ENCODE assay signal across 18 cellular contexts in genomic region chr3:147653309-147653923, GRCh38.
DNase-seq lines count a peak whose midpoint lies in the region; ATAC-seq and TF ChIP-seq lines count a peak whose summit lies in the region.
"Had no signal": no experiment of that assay in that cellular context is flagged by ENCODE, and none has a peak within 500 bp of the region (broad histone marks: within the 10 kb centered on the region; RNA-seq: fewer than 3 reads in every experiment).

No MANE protein-coding gene starts in this region.

- no peaks in the 10 kb centered on the region for H3K79me2 ChIP-seq in ACC112 (ENCODE audit: control insufficient read depth, insufficient read depth, low read length, unreplicated experiment)

- TF ChIP-seq CTCF in WTC11 (IDR thresholded peaks at IDR 0.05) (no peak), GM20000 (IDR thresholded peaks at IDR 0.05; ENCODE audit: extremely low read depth, missing control alignments) (no peak)

- DNase-seq in GM03348 (ENCODE audit: low spot score): peak; percentile 7
- no peak for DNase-seq in WTC11 (ENCODE audit: low spot score)
- no peak for DNase-seq in right cardiac atrium
- DNase-seq in NCI-H1092 (lab: John Stamatoyannopoulos, UW): no peak
- DNase-seq in GM20000 (ENCODE audit: low spot score): no peak
- no peak for DNase-seq in stimulated activated naive B cell treated with anti-CD40 and anti-IgM and Interleukin-4, amounts not matched to agents 10 μg/mL and 1 μg/mL and 100 μg/mL, for 72 hours
- DNase-seq in natural killer cell treated with Interleukin-12 subunit alpha and Interleukin-12 subunit beta and Interleukin-15 and Interleukin-18, amount 100 ng/mL, for 72 hours (ENCODE audit: low spot score): no peak
- DNase-seq: ACHN; CD4-positive, CD25-positive, alpha-beta regulatory T cell; DMS53; NCI-H1417; NCI-H2029; NCI-H2171 treated with DMSO at 0.1 percent for 48 hours; NCI-H774; Peyer's patch; SHP77 treated with DMSO at 0.1 percent for 48 hours had no signal

- no peaks in the 10 kb centered on the region for H3K9me3 ChIP-seq in right cardiac atrium (ENCODE audit: control insufficient read depth, low read length)
- H3K9me3 ChIP-seq: Peyer's patch had no signal

- ATAC-seq in WTC11: peak; percentile 67
- no peak for ATAC-seq in right cardiac atrium
- ATAC-seq in stimulated activated naive B cell treated with anti-CD40 and anti-IgM and Interleukin-4, amounts not matched to agents 10 μg/mL and 1 μg/mL and 100 μg/mL, for 72 hours (replicated peaks): no peak
- no peak for ATAC-seq in natural killer cell treated with Interleukin-12 subunit alpha and Interleukin-12 subunit beta and Interleukin-15 and Interleukin-18, amount 100 ng/mL, for 72 hours
- ATAC-seq: HepG2 had no signal

- CTCF ChIA-PET in WTC11 (lab: Charles Lee): no interaction called here

- no peak overlapping the region for H3K27ac Mint-ChIP-seq in WTC11
- H3K27ac Mint-ChIP-seq in stimulated activated naive B cell treated with anti-CD40 and anti-IgM and Interleukin-4, amounts not matched to agents 10 μg/mL and 1 μg/mL and 100 μg/mL, for 72 hours: no peak overlapping the region
- no peak overlapping the region for H3K27ac Mint-ChIP-seq in natural killer cell treated with Interleukin-12 subunit alpha and Interleukin-12 subunit beta and Interleukin-15 and Interleukin-18, amount 100 ng/mL, for 72 hours

- H3K27me3 ChIP-seq in ACC112 (ENCODE audit: insufficient read depth, low read length) (no peaks in the 10 kb centered on the region), right cardiac atrium (ENCODE audit: control insufficient read depth, insufficient read depth) (no peaks in the 10 kb centered on the region)
- H3K27me3 ChIP-seq: Peyer's patch had no signal

- H3K4me3 ChIP-seq in ACC112 (ENCODE audit: low read depth, low read length) (peak overlapping the region; percentile 60), right cardiac atrium (ENCODE audit: low read length) (no peak overlapping the region)
- H3K4me3 ChIP-seq: Peyer's patch had no signal

- H3K4me3 Mint-ChIP-seq in WTC11: no peak overlapping the region
- no peak overlapping the region for H3K4me3 Mint-ChIP-seq in stimulated activated naive B cell treated with anti-CD40 and anti-IgM and Interleukin-4, amounts not matched to agents 10 μg/mL and 1 μg/mL and 100 μg/mL, for 72 hours
- no peak overlapping the region for H3K4me3 Mint-ChIP-seq in natural killer cell treated with Interleukin-12 subunit alpha and Interleukin-12 subunit beta and Interleukin-15 and Interleukin-18, amount 100 ng/mL, for 72 hours
- H3K4me3 Mint-ChIP-seq: CD4-positive, CD25-positive, alpha-beta regulatory T cell had no signal

- intact Hi-C loops in right cardiac atrium (cut with DNase I): no loop called here

- peak overlapping the region; percentile 73 for H2AFZ ChIP-seq in ACC112 (ENCODE audit: low read length, unreplicated experiment)

- no peaks in the 10 kb centered on the region for H3K36me3 ChIP-seq in ACC112 (ENCODE audit: insufficient read depth, low read length)
- H3K36me3 ChIP-seq: Peyer's patch had no signal

- POLR2A ChIA-PET in WTC11 (lab: Charles Lee): no interaction called here

- H3K36me3 Mint-ChIP-seq in WTC11: no peaks in the 10 kb centered on the region
- no peaks in the 10 kb centered on the region for H3K36me3 Mint-ChIP-seq in stimulated activated naive B cell treated with anti-CD40 and anti-IgM and Interleukin-4, amounts not matched to agents 10 μg/mL and 1 μg/mL and 100 μg/mL, for 72 hours
- no peaks in the 10 kb centered on the region for H3K36me3 Mint-ChIP-seq in natural killer cell treated with Interleukin-12 subunit alpha and Interleukin-12 subunit beta and Interleukin-15 and Interleukin-18, amount 100 ng/mL, for 72 hours
- H3K36me3 Mint-ChIP-seq: CD4-positive, CD25-positive, alpha-beta regulatory T cell had no signal

- peaks cover 2% of the 10 kb centered on the region for H3K4me1 Mint-ChIP-seq in WTC11
- no peaks in the 10 kb centered on the region for H3K4me1 Mint-ChIP-seq in stimulated activated naive B cell treated with anti-CD40 and anti-IgM and Interleukin-4, amounts not matched to agents 10 μg/mL and 1 μg/mL and 100 μg/mL, for 72 hours
- H3K4me1 Mint-ChIP-seq in natural killer cell treated with Interleukin-12 subunit alpha and Interleukin-12 subunit beta and Interleukin-15 and Interleukin-18, amount 100 ng/mL, for 72 hours (ENCODE audit: low read depth in 2 of 2): no peaks in the 10 kb centered on the region
- H3K4me1 Mint-ChIP-seq: CD4-positive, CD25-positive, alpha-beta regulatory T cell had no signal

- H3K27ac ChIP-seq in ACC112 (ENCODE audit: low read depth, low read length) (peak overlapping the region; percentile 42), right cardiac atrium (ENCODE audit: low read length) (peak overlapping the region; percentile 35)
- H3K27ac ChIP-seq: Peyer's patch had no signal

- peaks cover 7% of the 10 kb centered on the region; the same call in 1 of the 2 replicates for H3K9me3 Mint-ChIP-seq in WTC11
- H3K9me3 Mint-ChIP-seq in stimulated activated naive B cell treated with anti-CD40 and anti-IgM and Interleukin-4, amounts not matched to agents 10 μg/mL and 1 μg/mL and 100 μg/mL, for 72 hours: no peaks in the 10 kb centered on the region
- H3K9me3 Mint-ChIP-seq in natural killer cell treated with Interleukin-12 subunit alpha and Interleukin-12 subunit beta and Interleukin-15 and Interleukin-18, amount 100 ng/mL, for 72 hours: peaks cover 3% of the 10 kb centered on the region

- 61% methylated on average over 1 of the region's 1 CpG for WGBS in right cardiac atrium

- H3K27me3 Mint-ChIP-seq in WTC11 (ENCODE audit: low read depth): no peaks in the 10 kb centered on the region
- H3K27me3 Mint-ChIP-seq in stimulated activated naive B cell treated with anti-CD40 and anti-IgM and Interleukin-4, amounts not matched to agents 10 μg/mL and 1 μg/mL and 100 μg/mL, for 72 hours: no peaks in the 10 kb centered on the region
- no peaks in the 10 kb centered on the region for H3K27me3 Mint-ChIP-seq in natural killer cell treated with Interleukin-12 subunit alpha and Interleukin-12 subunit beta and Interleukin-15 and Interleukin-18, amount 100 ng/mL, for 72 hours
- H3K27me3 Mint-ChIP-seq: CD4-positive, CD25-positive, alpha-beta regulatory T cell had no signal

- H3K4me1 ChIP-seq in ACC112 (ENCODE audit: control insufficient read depth, insufficient read depth, low read length, unreplicated experiment) (peaks cover 40% of the 10 kb centered on the region), right cardiac atrium (ENCODE audit: control insufficient read depth, insufficient read depth, low read length) (peaks cover 1% of the 10 kb centered on the region)
- H3K4me1 ChIP-seq: Peyer's patch had no signal

TF ChIP-seq in WTC11, 78 proteins besides CTCF, POLR2A, EP300 and RAD21 (continues in another document):
- TF ChIP-seq IRF1 (CRISPR knock-in tag; IDR thresholded peaks at IDR 0.05) (no peak), TEAD1 (CRISPR knock-in tag; IDR thresholded peaks at IDR 0.05) (no peak), ZNF512 (CRISPR knock-in tag; IDR thresholded peaks at IDR 0.05; ENCODE audit: borderline replicate concordance) (no peak), HMGXB4 (CRISPR knock-in tag; IDR thresholded peaks at IDR 0.05) (no peak), SMAD3 (CRISPR knock-in tag; IDR thresholded peaks at IDR 0.05; ENCODE audit: borderline replicate concordance) (no peak), EMX1 (CRISPR knock-in tag; IDR thresholded peaks at IDR 0.05) (no peak), RELA (CRISPR knock-in tag; IDR thresholded peaks at IDR 0.05; ENCODE audit: borderline replicate concordance) (no peak), SP1 (CRISPR knock-in tag; conservative IDR thresholded peaks at IDR 0.05) (no peak)
- TF ChIP-seq, protein P1, sequence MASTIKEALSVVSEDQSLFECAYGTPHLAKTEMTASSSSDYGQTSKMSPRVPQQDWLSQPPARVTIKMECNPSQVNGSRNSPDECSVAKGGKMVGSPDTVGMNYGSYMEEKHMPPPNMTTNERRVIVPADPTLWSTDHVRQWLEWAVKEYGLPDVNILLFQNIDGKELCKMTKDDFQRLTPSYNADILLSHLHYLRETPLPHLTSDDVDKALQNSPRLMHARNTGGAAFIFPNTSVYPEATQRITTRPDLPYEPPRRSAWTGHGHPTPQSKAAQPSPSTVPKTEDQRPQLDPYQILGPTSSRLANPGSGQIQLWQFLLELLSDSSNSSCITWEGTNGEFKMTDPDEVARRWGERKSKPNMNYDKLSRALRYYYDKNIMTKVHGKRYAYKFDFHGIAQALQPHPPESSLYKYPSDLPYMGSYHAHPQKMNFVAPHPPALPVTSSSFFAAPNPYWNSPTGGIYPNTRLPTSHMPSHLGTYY (CRISPR knock-in tag; IDR thresholded peaks at IDR 0.05): no peak
